ENCODE assay signal across 17 cellular contexts in the genomic region with DNA sequence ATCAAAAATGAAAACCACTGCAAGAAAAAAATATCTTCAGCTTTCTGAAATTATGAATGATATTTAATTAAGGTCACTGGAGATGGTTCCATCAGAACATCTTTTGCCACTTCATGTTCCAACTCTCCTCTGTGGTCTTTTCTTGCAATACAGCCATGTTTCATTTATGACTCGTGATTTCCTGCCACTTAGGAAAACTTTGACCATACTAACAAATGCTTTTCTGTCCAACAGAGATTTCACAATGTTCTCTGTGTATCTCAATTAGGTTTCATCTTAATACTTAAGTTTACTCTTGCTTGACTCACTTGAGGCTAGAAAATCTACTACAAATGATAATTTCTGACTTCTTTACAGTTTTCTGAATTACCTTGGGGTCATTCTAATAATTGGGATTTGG.
"Had no signal": no experiment of that assay in that cellular context is flagged by ENCODE, and none has a peak within 500 bp of the region (broad histone marks: within the 10 kb centered on the region; RNA-seq: fewer than 3 reads in every experiment).

No MANE protein-coding gene starts in this region.

- ATAC-seq: activated CD4-positive, CD25-positive, alpha-beta regulatory T cell treated with anti-CD3 and anti-CD28 coated beads, Interleukin-2, amount 50 U/mL, for 24 hours; activated CD8-positive, alpha-beta T cell treated with anti-CD3 and anti-CD28 coated beads, Interleukin-2, amount 10 ng/mL, durations not matched to agents 7 days and 5 days; activated naive CD8-positive, alpha-beta T cell treated with anti-CD3 and anti-CD28 coated beads, Interleukin-2, amount 50 U/mL, for 24 hours; activated T-cell treated with anti-CD3 and anti-CD28 coated beads, Interleukin-2, amount 50 U/mL, for 4 hours; natural killer cell treated with Interleukin-12 subunit alpha and Interleukin-12 subunit beta and Interleukin-15 and Interleukin-18, amount 100 ng/mL, for 72 hours had no signal

- DNase-seq: activated CD4-positive, alpha-beta T cell treated with anti-CD3 and anti-CD28 coated beads, Interleukin-2, amount 10 ng/mL, durations not matched to agents 7 days and 5 days; activated CD8-positive, alpha-beta T cell treated with anti-CD3 and anti-CD28 coated beads, Interleukin-2, amount 10 ng/mL, durations not matched to agents 7 days and 5 days; activated naive CD4-positive, alpha-beta T cell treated with anti-CD3 and anti-CD28 coated beads, Interleukin-2, amount 10 ng/mL, durations not matched to agents 7 days and 5 days; activated naive CD8-positive, alpha-beta T cell treated with anti-CD3 and anti-CD28 coated beads, Interleukin-2, amount 50 U/mL, for 24 hours; activated T-cell treated with anti-CD3 and anti-CD28 coated beads, Interleukin-2, amount 50 U/mL, for 4 hours; anterior cingulate cortex; effector CD8-positive, alpha-beta T cell; esophagus squamous epithelium; T1000; transverse colon had no signal

- H3K27ac ChIP-seq: cardiac muscle cell, esophagus squamous epithelium, neutrophil, suprapubic skin, transverse colon had no signal

- H3K27me3 Mint-ChIP-seq: activated CD4-positive, alpha-beta T cell treated with anti-CD3 and anti-CD28 coated beads, Interleukin-2, amount 10 ng/mL, durations not matched to agents 7 days and 5 days; activated naive CD4-positive, alpha-beta T cell treated with anti-CD3 and anti-CD28 coated beads, Interleukin-2, amount 10 ng/mL, durations not matched to agents 7 days and 5 days; activated naive CD8-positive, alpha-beta T cell treated with anti-CD3 and anti-CD28 coated beads, Interleukin-2, amount 50 U/mL, for 24 hours; dendritic cell treated with granulocyte-macrophage colony-stimulating factor and Interleukin-4, amounts not matched to agents 40 ng/mL and 50 ng/mL, for 4 days; natural killer cell treated with Interleukin-12 subunit alpha and Interleukin-12 subunit beta and Interleukin-15 and Interleukin-18, amount 100 ng/mL, for 72 hours; stimulated activated naive CD8-positive, alpha-beta T cell treated with anti-CD3 and anti-CD28 coated beads, Interleukin-15, Interleukin-2, amounts not matched to agents 100 ng/mL and 50 ng/mL, for 24 hours had no signal

- H3K27me3 ChIP-seq: cardiac muscle cell, esophagus squamous epithelium, neutrophil, suprapubic skin, transverse colon had no signal

- H3K4me3 ChIP-seq: cardiac muscle cell, esophagus squamous epithelium, suprapubic skin, transverse colon had no signal

- H3K4me3 Mint-ChIP-seq: activated CD4-positive, alpha-beta T cell treated with anti-CD3 and anti-CD28 coated beads, Interleukin-2, amount 10 ng/mL, durations not matched to agents 7 days and 5 days; activated CD8-positive, alpha-beta T cell treated with anti-CD3 and anti-CD28 coated beads, Interleukin-2, amount 10 ng/mL, durations not matched to agents 7 days and 5 days; activated naive CD4-positive, alpha-beta T cell treated with anti-CD3 and anti-CD28 coated beads, Interleukin-2, amount 10 ng/mL, durations not matched to agents 7 days and 5 days; activated naive CD8-positive, alpha-beta T cell treated with anti-CD3 and anti-CD28 coated beads, Interleukin-2, amount 50 U/mL, for 24 hours; activated T-cell treated with anti-CD3 and anti-CD28 coated beads, Interleukin-2, amount 50 U/mL, for 4 hours; dendritic cell treated with granulocyte-macrophage colony-stimulating factor and Interleukin-4, amounts not matched to agents 40 ng/mL and 50 ng/mL, for 4 days; natural killer cell treated with Interleukin-12 subunit alpha and Interleukin-12 subunit beta and Interleukin-15 and Interleukin-18, amount 100 ng/mL, for 72 hours; stimulated activated naive CD8-positive, alpha-beta T cell treated with anti-CD3 and anti-CD28 coated beads, Interleukin-15, Interleukin-2, amounts not matched to agents 100 ng/mL and 50 ng/mL, for 24 hours had no signal

- H3K4me1 Mint-ChIP-seq: activated CD4-positive, alpha-beta T cell treated with anti-CD3 and anti-CD28 coated beads, Interleukin-2, amount 10 ng/mL, durations not matched to agents 7 days and 5 days; activated naive CD4-positive, alpha-beta T cell treated with anti-CD3 and anti-CD28 coated beads, Interleukin-2, amount 10 ng/mL, durations not matched to agents 7 days and 5 days; activated naive CD8-positive, alpha-beta T cell treated with anti-CD3 and anti-CD28 coated beads, Interleukin-2, amount 50 U/mL, for 24 hours had no signal

- H3K4me1 ChIP-seq: esophagus squamous epithelium, suprapubic skin, transverse colon had no signal

- H3K27ac Mint-ChIP-seq: activated CD4-positive, alpha-beta T cell treated with anti-CD3 and anti-CD28 coated beads, Interleukin-2, amount 10 ng/mL, durations not matched to agents 7 days and 5 days; activated CD8-positive, alpha-beta T cell treated with anti-CD3 and anti-CD28 coated beads, Interleukin-2, amount 10 ng/mL, durations not matched to agents 7 days and 5 days; activated naive CD4-positive, alpha-beta T cell treated with anti-CD3 and anti-CD28 coated beads, Interleukin-2, amount 10 ng/mL, durations not matched to agents 7 days and 5 days; activated naive CD8-positive, alpha-beta T cell treated with anti-CD3 and anti-CD28 coated beads, Interleukin-2, amount 50 U/mL, for 24 hours; dendritic cell treated with granulocyte-macrophage colony-stimulating factor and Interleukin-4, amounts not matched to agents 40 ng/mL and 50 ng/mL, for 4 days; natural killer cell treated with Interleukin-12 subunit alpha and Interleukin-12 subunit beta and Interleukin-15 and Interleukin-18, amount 100 ng/mL, for 72 hours; stimulated activated naive CD8-positive, alpha-beta T cell treated with anti-CD3 and anti-CD28 coated beads, Interleukin-15, Interleukin-2, amounts not matched to agents 100 ng/mL and 50 ng/mL, for 24 hours had no signal

- H3K9me3 ChIP-seq: esophagus squamous epithelium, neutrophil, suprapubic skin, transverse colon had no signal

- H3K36me3 Mint-ChIP-seq: activated naive CD4-positive, alpha-beta T cell treated with anti-CD3 and anti-CD28 coated beads, Interleukin-2, amount 10 ng/mL, durations not matched to agents 7 days and 5 days; natural killer cell treated with Interleukin-12 subunit alpha and Interleukin-12 subunit beta and Interleukin-15 and Interleukin-18, amount 100 ng/mL, for 72 hours had no signal

- H3K9me3 Mint-ChIP-seq: activated naive CD4-positive, alpha-beta T cell treated with anti-CD3 and anti-CD28 coated beads, Interleukin-2, amount 10 ng/mL, durations not matched to agents 7 days and 5 days; activated naive CD8-positive, alpha-beta T cell treated with anti-CD3 and anti-CD28 coated beads, Interleukin-2, amount 50 U/mL, for 24 hours; dendritic cell treated with granulocyte-macrophage colony-stimulating factor and Interleukin-4, amounts not matched to agents 40 ng/mL and 50 ng/mL, for 4 days had no signal
